30 cellular contexts compared by ENCODE assay signal in the genomic region with DNA sequence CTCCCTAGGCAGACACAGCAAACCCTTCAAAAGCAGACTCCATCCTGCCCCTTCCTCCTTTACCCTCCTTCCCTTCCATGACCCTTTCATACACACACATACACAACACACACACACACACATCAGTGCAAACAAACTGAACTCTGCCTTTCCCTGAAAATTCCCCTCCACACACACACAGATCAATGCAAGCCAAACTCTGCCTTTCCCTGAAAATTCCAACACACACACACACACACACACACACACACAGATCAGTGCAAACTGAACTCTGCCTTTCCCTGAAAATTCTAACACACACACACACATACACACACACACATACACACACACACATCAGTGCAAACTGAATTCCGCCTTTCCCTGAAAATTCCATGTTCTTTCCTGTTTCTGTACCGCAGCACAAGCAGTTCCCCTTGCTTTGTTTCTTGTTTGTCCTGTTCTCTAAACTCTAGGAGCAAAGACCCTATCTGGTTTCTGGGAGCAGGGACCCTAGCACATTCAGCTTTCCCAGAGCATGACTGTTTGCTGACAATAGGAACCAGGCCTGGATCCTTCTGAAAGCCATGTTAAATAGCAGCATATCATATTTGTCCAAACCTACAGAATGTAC.
DNase-seq lines count a peak whose midpoint lies in the region; ATAC-seq and TF ChIP-seq lines count a peak whose summit lies in the region.
"Had no signal": no experiment of that assay in that cellular context is flagged by ENCODE, and none has a peak within 500 bp of the region (broad histone marks: within the 10 kb centered on the region; RNA-seq: fewer than 3 reads in every experiment).

No MANE protein-coding gene starts in this region.

- peaks cover 41% of the 10 kb centered on the region for H3K4me1 Mint-ChIP-seq in Calu3 (ENCODE audit: low read depth, unreplicated experiment)
- peaks cover 40% of the 10 kb centered on the region for H3K4me1 Mint-ChIP-seq in WTC11
- peaks cover 34% of the 10 kb centered on the region for H3K4me1 Mint-ChIP-seq in nephron progenitor cell
- H3K4me1 Mint-ChIP-seq in CD8-positive, alpha-beta T cell (ENCODE audit: low read depth) = no peaks in the 10 kb centered on the region
- H3K4me1 Mint-ChIP-seq: CD8-positive, alpha-beta memory T cell; IgD-negative memory B cell had no signal

- H3K36me3 ChIP-seq in CD8-positive, alpha-beta T cell (ENCODE audit: insufficient read depth, low read length) = no peaks in the 10 kb centered on the region
- peaks cover 8% of the 10 kb centered on the region for H3K36me3 ChIP-seq in brain microvascular endothelial cell (replicated peaks)
- H3K36me3 ChIP-seq: lower lobe of right lung, uterus had no signal

- POLR2A ChIA-PET in WTC11 (lab: Charles Lee) = no interaction called here
- POLR2A ChIA-PET in CD8-positive, alpha-beta T cell (lab: Charles Lee) = no interaction called here

- in situ Hi-C loops in brain microvascular endothelial cell (cut with HindIII; ENCODE audit: low pct_ligation_motif_present, low sequenced_read_pairs) = no loop called here

- no peak for DNase-seq in Calu3
- DNase-seq in WTC11 (ENCODE audit: low spot score) = no peak
- DNase-seq in foreskin keratinocyte = no peak
- no peak for DNase-seq in nephron progenitor cell
- DNase-seq in GM03348 (ENCODE audit: low spot score) = no peak
- no peak for DNase-seq in CD8-positive, alpha-beta T cell
- no peak for DNase-seq in brain microvascular endothelial cell
- DNase-seq: activated CD4-positive, alpha-beta T cell treated with anti-CD3 and anti-CD28 coated beads for 4 hours; activated CD8-positive, alpha-beta memory T cell treated with anti-CD3 and anti-CD28 coated beads for 24 hours; activated T-cell treated with anti-CD3 and anti-CD28 coated beads for 4 hours; anterior cingulate cortex; CD8-positive, alpha-beta memory T cell; EL; esophagus squamous epithelium; lower lobe of right lung; NCI-H1105; NCI-H187; NCI-H446 treated with DMSO at 0.1 percent for 48 hours; NCI-H774; right cardiac atrium; SIG-M5; stimulated activated CD4-positive, alpha-beta T cell treated with anti-CD3 and anti-CD28 coated beads, Interleukin-1b, Interleukin-23, amount 100 ng/mL, for 48 hours; stimulated activated naive CD8-positive, alpha-beta T cell treated with anti-CD3 and anti-CD28 coated beads, Interleukin-15, Interleukin-2, amounts not matched to agents 100 U/mL and 50 U/mL, for 24 hours; testis; uterus had no signal

- peaks cover 27% of the 10 kb centered on the region for H3K4me1 ChIP-seq in foreskin keratinocyte
- H3K4me1 ChIP-seq in CD8-positive, alpha-beta T cell (ENCODE audit: insufficient read depth, low read length) = no peaks in the 10 kb centered on the region
- H3K4me1 ChIP-seq: testis, uterus had no signal

- H3K27ac ChIP-seq in foreskin keratinocyte (peak overlapping the region; percentile 30), brain microvascular endothelial cell (no peak overlapping the region)
- no peak overlapping the region for H3K27ac ChIP-seq in CD8-positive, alpha-beta T cell (ENCODE audit: low read depth, low read length)
- H3K27ac ChIP-seq: coronary artery, esophagus squamous epithelium, lower lobe of right lung, testis, uterus had no signal

- CTCF ChIA-PET in Calu3 (lab: Charles Lee) = no interaction called here
- CTCF ChIA-PET in WTC11 (lab: Charles Lee) = no interaction called here
- CTCF ChIA-PET in CD8-positive, alpha-beta T cell (lab: Charles Lee) = no interaction called here

- no peaks in the 10 kb centered on the region for H3K27me3 ChIP-seq in foreskin keratinocyte
- no peaks in the 10 kb centered on the region for H3K27me3 ChIP-seq in CD8-positive, alpha-beta T cell (ENCODE audit: insufficient read depth, low read length)
- no peaks in the 10 kb centered on the region for H3K27me3 ChIP-seq in brain microvascular endothelial cell (replicated peaks)
- H3K27me3 ChIP-seq: esophagus squamous epithelium, testis, uterus had no signal

- ATAC-seq in WTC11 (peak; percentile 31; the same call in 1 of the 2 replicates), foreskin keratinocyte (no peak), HG02870 (IDR thresholded peaks at IDR 0.05; ENCODE audit: unreplicated experiment) (no peak)
- ATAC-seq in CD8-positive, alpha-beta T cell = no peak
- ATAC-seq: activated naive CD4-positive, alpha-beta T cell treated with anti-CD3 and anti-CD28 coated beads, Interleukin-2, amount 50 U/mL, for 72 hours; lower lobe of right lung; natural killer cell treated with Interleukin-12 subunit alpha and Interleukin-12 subunit beta and Interleukin-15 and Interleukin-18, amount 100 ng/mL, for 72 hours; right cardiac atrium; stimulated activated naive CD8-positive, alpha-beta T cell treated with anti-CD3 and anti-CD28 coated beads, Interleukin-15, Interleukin-2, amounts not matched to agents 100 U/mL and 50 U/mL, for 24 hours had no signal

- H3K27me3 Mint-ChIP-seq in Calu3 (ENCODE audit: unreplicated experiment) = no peaks in the 10 kb centered on the region
- no peaks in the 10 kb centered on the region for H3K27me3 Mint-ChIP-seq in WTC11 (ENCODE audit: low read depth)
- no peaks in the 10 kb centered on the region for H3K27me3 Mint-ChIP-seq in nephron progenitor cell (ENCODE audit: low read depth, poor library complexity)
- no peaks in the 10 kb centered on the region for H3K27me3 Mint-ChIP-seq in CD8-positive, alpha-beta T cell (ENCODE audit: low read depth)

- no peaks in the 10 kb centered on the region for H3K9me3 Mint-ChIP-seq in Calu3 (ENCODE audit: low read depth, unreplicated experiment)
- H3K9me3 Mint-ChIP-seq in WTC11 = no peaks in the 10 kb centered on the region
- H3K9me3 Mint-ChIP-seq in nephron progenitor cell = no peaks in the 10 kb centered on the region
- no peaks in the 10 kb centered on the region for H3K9me3 Mint-ChIP-seq in CD8-positive, alpha-beta T cell
- H3K9me3 Mint-ChIP-seq: CD8-positive, alpha-beta memory T cell; natural killer cell treated with Interleukin-12 subunit alpha and Interleukin-12 subunit beta and Interleukin-15 and Interleukin-18, amount 100 ng/mL, for 72 hours had no signal

- BruUV-seq in Calu3 (replicated peaks; lab: Mats Ljungman, UMichigan) = no TSS peak

- no peak overlapping the region for H3K4me3 ChIP-seq in CD8-positive, alpha-beta T cell (ENCODE audit: low read depth, low read length)
- no peak overlapping the region for H3K4me3 ChIP-seq in brain microvascular endothelial cell (ENCODE audit: low read depth, low read length)
- H3K4me3 ChIP-seq: coronary artery, esophagus squamous epithelium, lower lobe of right lung, testis, uterus had no signal

- intact Hi-C loops in Calu3 (cut with micrococcal nuclease; ENCODE audit: unreplicated experiment) = no loop called here
- intact Hi-C loops in CD8-positive, alpha-beta T cell (cut with DNase I, micrococcal nuclease) = no loop called here

- H3K9me3 ChIP-seq in CD8-positive, alpha-beta T cell (ENCODE audit: low read length) = no peaks in the 10 kb centered on the region
- H3K9me3 ChIP-seq: esophagus squamous epithelium, lower lobe of right lung, testis, uterus had no signal

- H3K36me3 Mint-ChIP-seq in Calu3 (ENCODE audit: insufficient read depth, unreplicated experiment) = peaks cover 12% of the 10 kb centered on the region
- H3K36me3 Mint-ChIP-seq in WTC11 = no peaks in the 10 kb centered on the region
- H3K36me3 Mint-ChIP-seq in nephron progenitor cell (ENCODE audit: low read depth) = peaks cover 24% of the 10 kb centered on the region
- no peaks in the 10 kb centered on the region for H3K36me3 Mint-ChIP-seq in CD8-positive, alpha-beta T cell
- H3K36me3 Mint-ChIP-seq: activated naive CD4-positive, alpha-beta T cell treated with anti-CD3 and anti-CD28 coated beads, Interleukin-2, amount 50 U/mL, for 72 hours; CD8-positive, alpha-beta memory T cell; IgD-negative memory B cell; natural killer cell treated with Interleukin-12 subunit alpha and Interleukin-12 subunit beta and Interleukin-15 and Interleukin-18, amount 100 ng/mL, for 72 hours had no signal

- H3K4me3 Mint-ChIP-seq in Calu3 (ENCODE audit: low read depth, unreplicated experiment) (no peak overlapping the region), WTC11 (no peak overlapping the region), nephron progenitor cell (no peak overlapping the region)
- no peak overlapping the region for H3K4me3 Mint-ChIP-seq in CD8-positive, alpha-beta T cell
- H3K4me3 Mint-ChIP-seq: CD8-positive, alpha-beta memory T cell; natural killer cell treated with Interleukin-12 subunit alpha and Interleukin-12 subunit beta and Interleukin-15 and Interleukin-18, amount 100 ng/mL, for 72 hours had no signal

- TF ChIP-seq CTCF in Calu3 (IDR thresholded peaks at IDR 0.05; ENCODE audit: unreplicated experiment) (no peak), WTC11 (IDR thresholded peaks at IDR 0.05) (no peak), foreskin keratinocyte (conservative IDR thresholded peaks at IDR 0.05) (no peak), nephron progenitor cell (IDR thresholded peaks at IDR 0.05) (no peak), brain microvascular endothelial cell (IDR thresholded peaks at IDR 0.05; ENCODE audit: low read depth, low read length, missing control alignments) (no peak)
- no peak for TF ChIP-seq CTCF in CD8-positive, alpha-beta T cell (IDR thresholded peaks at IDR 0.05)

- H3K27ac Mint-ChIP-seq in Calu3 (ENCODE audit: unreplicated experiment) (peak overlapping the region; percentile 4), WTC11 (peak overlapping the region; percentile 71), nephron progenitor cell (peak overlapping the region; percentile 58)
- H3K27ac Mint-ChIP-seq in CD8-positive, alpha-beta T cell = no peak overlapping the region
- H3K27ac Mint-ChIP-seq: IgD-negative memory B cell; natural killer cell treated with Interleukin-12 subunit alpha and Interleukin-12 subunit beta and Interleukin-15 and Interleukin-18, amount 100 ng/mL, for 72 hours had no signal
